1 cellular context compared by ENCODE assay signal in the genomic region with DNA sequence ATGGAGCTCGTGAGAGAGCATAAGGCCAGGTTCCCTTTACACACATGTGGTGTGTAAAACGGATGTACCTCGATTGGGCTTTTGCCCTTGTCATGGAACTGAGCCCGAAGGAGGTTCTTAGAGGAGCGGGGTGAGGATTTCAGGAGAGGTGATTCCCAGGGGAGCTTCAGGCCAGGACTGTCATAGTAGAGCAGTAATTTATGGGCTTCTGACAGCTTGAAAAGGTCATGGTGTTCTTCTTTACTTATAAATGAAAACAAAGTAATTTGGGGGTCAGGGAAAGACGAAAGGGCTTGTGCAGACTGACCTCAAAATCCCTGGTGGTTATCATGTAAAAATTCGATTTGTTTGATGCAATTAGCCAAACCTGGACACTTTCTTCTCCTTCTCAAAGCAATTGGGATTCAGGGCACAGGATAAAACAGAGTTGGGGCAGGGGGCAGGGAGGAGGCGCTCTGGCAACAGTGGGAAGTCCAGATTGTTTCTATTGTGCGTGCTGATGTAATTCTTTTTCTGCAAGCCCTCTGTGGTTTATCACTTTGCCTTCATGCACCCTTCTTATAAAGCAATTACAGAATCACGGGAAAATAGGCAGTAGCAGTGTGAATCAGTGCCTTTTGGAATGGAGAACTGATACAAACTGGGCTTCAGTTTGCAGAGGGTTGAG.
TF ChIP-seq lines count a peak whose summit lies in the region.

No MANE protein-coding gene starts in this region.

TF ChIP-seq in GM23338, 12 proteins besides CTCF, POLR2A, EP300 and RAD21 (continued from another document):
- TF ChIP-seq, protein P1, sequence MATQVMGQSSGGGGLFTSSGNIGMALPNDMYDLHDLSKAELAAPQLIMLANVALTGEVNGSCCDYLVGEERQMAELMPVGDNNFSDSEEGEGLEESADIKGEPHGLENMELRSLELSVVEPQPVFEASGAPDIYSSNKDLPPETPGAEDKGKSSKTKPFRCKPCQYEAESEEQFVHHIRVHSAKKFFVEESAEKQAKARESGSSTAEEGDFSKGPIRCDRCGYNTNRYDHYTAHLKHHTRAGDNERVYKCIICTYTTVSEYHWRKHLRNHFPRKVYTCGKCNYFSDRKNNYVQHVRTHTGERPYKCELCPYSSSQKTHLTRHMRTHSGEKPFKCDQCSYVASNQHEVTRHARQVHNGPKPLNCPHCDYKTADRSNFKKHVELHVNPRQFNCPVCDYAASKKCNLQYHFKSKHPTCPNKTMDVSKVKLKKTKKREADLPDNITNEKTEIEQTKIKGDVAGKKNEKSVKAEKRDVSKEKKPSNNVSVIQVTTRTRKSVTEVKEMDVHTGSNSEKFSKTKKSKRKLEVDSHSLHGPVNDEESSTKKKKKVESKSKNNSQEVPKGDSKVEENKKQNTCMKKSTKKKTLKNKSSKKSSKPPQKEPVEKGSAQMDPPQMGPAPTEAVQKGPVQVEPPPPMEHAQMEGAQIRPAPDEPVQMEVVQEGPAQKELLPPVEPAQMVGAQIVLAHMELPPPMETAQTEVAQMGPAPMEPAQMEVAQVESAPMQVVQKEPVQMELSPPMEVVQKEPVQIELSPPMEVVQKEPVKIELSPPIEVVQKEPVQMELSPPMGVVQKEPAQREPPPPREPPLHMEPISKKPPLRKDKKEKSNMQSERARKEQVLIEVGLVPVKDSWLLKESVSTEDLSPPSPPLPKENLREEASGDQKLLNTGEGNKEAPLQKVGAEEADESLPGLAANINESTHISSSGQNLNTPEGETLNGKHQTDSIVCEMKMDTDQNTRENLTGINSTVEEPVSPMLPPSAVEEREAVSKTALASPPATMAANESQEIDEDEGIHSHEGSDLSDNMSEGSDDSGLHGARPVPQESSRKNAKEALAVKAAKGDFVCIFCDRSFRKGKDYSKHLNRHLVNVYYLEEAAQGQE (IDR thresholded peaks at IDR 0.05; ENCODE audit: unreplicated experiment): no peak
- TF ChIP-seq JUNB (IDR thresholded peaks at IDR 0.05; ENCODE audit: unreplicated experiment): no peak
TF ChIP-seq in GM23338: peak in this region for 0.
